8 cellular contexts compared by ENCODE assay signal in the genomic region with DNA sequence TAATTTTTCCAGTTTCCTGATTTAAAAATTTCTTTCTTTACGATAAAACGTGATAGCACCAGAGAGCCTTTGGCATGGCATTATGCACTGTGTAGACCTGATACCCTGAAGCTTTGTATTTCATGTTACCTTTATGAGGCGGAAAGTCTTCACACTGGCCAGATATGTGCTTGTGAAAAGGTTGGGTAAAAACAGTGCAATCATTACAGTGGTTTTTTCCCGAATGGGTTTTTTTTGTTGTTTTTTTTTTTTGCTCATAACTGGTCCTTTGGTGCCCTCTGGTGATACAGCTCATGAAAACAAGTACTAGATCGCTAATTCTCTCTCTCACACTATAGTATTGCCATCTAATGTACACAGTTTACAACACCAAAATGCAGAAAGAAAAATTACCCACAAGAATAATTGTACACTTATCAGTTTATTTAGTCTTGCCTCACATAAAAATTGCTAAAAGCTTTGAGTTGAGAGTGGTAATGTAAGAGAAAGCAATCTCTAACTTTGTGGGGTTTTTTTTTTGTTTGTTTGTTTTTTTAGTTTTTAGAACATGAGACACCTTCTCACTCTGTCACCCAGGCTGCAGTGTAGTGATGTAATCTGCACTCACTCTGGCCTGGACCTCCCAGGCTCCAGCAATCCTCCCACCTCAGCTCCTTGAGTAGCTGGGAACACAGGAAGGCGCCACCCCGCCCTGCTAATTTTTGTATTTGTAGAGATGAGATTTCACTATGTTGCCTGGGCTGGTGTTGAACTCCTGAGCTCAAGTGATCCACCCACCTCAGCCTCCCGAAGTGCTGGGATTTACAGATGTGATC. TPM values are rescaled to one million over a fixed set of nuclear protein-coding genes. Genes with fewer than 3 reads are reported as not detected.
DNase-seq lines count a peak whose midpoint lies in the region; ATAC-seq and TF ChIP-seq lines count a peak whose summit lies in the region.

No MANE protein-coding gene starts in this region.

- H3K27me3 Mint-ChIP-seq in activated CD8-positive, alpha-beta T cell treated with anti-CD3 and anti-CD28 coated beads, Interleukin-2, amount 10 ng/mL, durations not matched to agents 7 days and 5 days (ENCODE audit: low read depth): no peaks in the 10 kb centered on the region

- H3K4me1 Mint-ChIP-seq in activated CD8-positive, alpha-beta T cell treated with anti-CD3 and anti-CD28 coated beads, Interleukin-2, amount 10 ng/mL, durations not matched to agents 7 days and 5 days (ENCODE audit: low read depth): no peaks in the 10 kb centered on the region

- no peaks in the 10 kb centered on the region for H4K20me1 ChIP-seq in Loucy (ENCODE audit: insufficient read depth, low read length, poor library complexity, severe bottlenecking)

- H3K4me1 ChIP-seq in Loucy (ENCODE audit: insufficient read depth, low read length, poor library complexity, severe bottlenecking) (no peaks in the 10 kb centered on the region), right atrium auricular region (no peaks in the 10 kb centered on the region), skeletal muscle tissue (ENCODE audit: control insufficient read depth in 3 of 3, insufficient read depth in 3 of 3, low read length in 3 of 3) (peaks cover 0 to 2% (median 0%) of the 10 kb centered on the region in 3 donors)

- no peaks in the 10 kb centered on the region for H3K9me2 ChIP-seq in Loucy (replicated peaks; ENCODE audit: low read depth, low read length)

- DNase-seq in ELF-1 (ENCODE audit: low read depth, low spot score) (peak; percentile 47), right atrium auricular region (ENCODE audit: low spot score) (no peak), activated gamma-delta T cell (lab: John Stamatoyannopoulos, UW) (no peak)
- peak; percentile 28 for DNase-seq in activated CD8-positive, alpha-beta T cell treated with anti-CD3 and anti-CD28 coated beads, Interleukin-2, amount 10 ng/mL, durations not matched to agents 7 days and 5 days
- DNase-seq in activated CD4-positive, alpha-beta T cell treated with anti-CD3 and anti-CD28 coated beads, Interleukin-2, amount 50 U/mL, for 4 hours: no peak

- POLR2A ChIA-PET in activated CD8-positive, alpha-beta T cell treated with anti-CD3 and anti-CD28 coated beads, Interleukin-2, amount 10 ng/mL, durations not matched to agents 7 days and 5 days (lab: Charles Lee): no interaction called here

- no peaks in the 10 kb centered on the region for H3K36me3 ChIP-seq in Loucy (ENCODE audit: insufficient read depth, low read length)
- H3K36me3 ChIP-seq in right atrium auricular region: no peaks in the 10 kb centered on the region
- peaks cover 0 to 2% (median 0%) of the 10 kb centered on the region in 3 donors for H3K36me3 ChIP-seq in skeletal muscle tissue (ENCODE audit: control insufficient read depth in 3 of 3, insufficient read depth in 3 of 3, low read length in 3 of 3)

- H3K9me3 ChIP-seq in Loucy (ENCODE audit: insufficient read depth, low read depth, low read length) (peaks cover 8% of the 10 kb centered on the region; the same call in 1 of the 2 replicates), right atrium auricular region (peaks cover 4 to 20% of the 10 kb centered on the region in 2 donors), skeletal muscle tissue (ENCODE audit: control insufficient read depth in 3 of 3, low read length in 3 of 3) (peaks cover 0 to 5% (median 2%) of the 10 kb centered on the region in 3 donors)

- no peak overlapping the region for H3K4me2 ChIP-seq in Loucy (ENCODE audit: low read depth, low read length, poor library complexity, severe bottlenecking)

- H2AFZ ChIP-seq in Loucy (ENCODE audit: low read length): no peak overlapping the region

- H3F3A ChIP-seq in Loucy (ENCODE audit: low read depth): no peaks in the 10 kb centered on the region

- CTCF ChIA-PET in activated CD8-positive, alpha-beta T cell treated with anti-CD3 and anti-CD28 coated beads, Interleukin-2, amount 10 ng/mL, durations not matched to agents 7 days and 5 days (lab: Charles Lee): interaction anchor here (0.6 to 3.3 kb wide), 11 partner anchors 9 to 397 kb away, joined by 3 to 19 read pairs (median 3); no protein-coding TSS in a partner anchor

- peak; percentile 58 for ATAC-seq in GM21381 (IDR thresholded peaks at IDR 0.05; ENCODE audit: unreplicated experiment)
- peak; percentile 33 for ATAC-seq in activated CD8-positive, alpha-beta T cell treated with anti-CD3 and anti-CD28 coated beads, Interleukin-2, amount 10 ng/mL, durations not matched to agents 7 days and 5 days

- H3K9me3 Mint-ChIP-seq in activated CD8-positive, alpha-beta T cell treated with anti-CD3 and anti-CD28 coated beads, Interleukin-2, amount 10 ng/mL, durations not matched to agents 7 days and 5 days (ENCODE audit: insufficient read depth): peaks cover 11% of the 10 kb centered on the region

- H3K27ac ChIP-seq in right atrium auricular region: no peak overlapping the region
- no peak overlapping the region for H3K27ac ChIP-seq in skeletal muscle tissue (ENCODE audit: low read depth, low read length)

- peaks cover 10% of the 10 kb centered on the region for H3K36me3 Mint-ChIP-seq in activated CD8-positive, alpha-beta T cell treated with anti-CD3 and anti-CD28 coated beads, Interleukin-2, amount 10 ng/mL, durations not matched to agents 7 days and 5 days (ENCODE audit: low read depth)

- no peak overlapping the region for H3K4me3 Mint-ChIP-seq in activated CD8-positive, alpha-beta T cell treated with anti-CD3 and anti-CD28 coated beads, Interleukin-2, amount 10 ng/mL, durations not matched to agents 7 days and 5 days

- H3K27me3 ChIP-seq in Loucy (ENCODE audit: insufficient read depth, low read length, poor library complexity, severe bottlenecking): no peaks in the 10 kb centered on the region
- H3K27me3 ChIP-seq in right atrium auricular region: no peaks in the 10 kb centered on the region
- H3K27me3 ChIP-seq in skeletal muscle tissue (ENCODE audit: control insufficient read depth in 3 of 3, insufficient read depth in 3 of 3, low read length in 3 of 3): no peaks in the 10 kb centered on the region

- TF ChIP-seq CTCF in Loucy (conservative IDR thresholded peaks at IDR 0.05; ENCODE audit: low read length) (peak; percentile 79), right atrium auricular region (IDR thresholded peaks at IDR 0.05) (peak; percentile 36 to 63)

- no peaks in the 10 kb centered on the region for H3K79me2 ChIP-seq in Loucy (ENCODE audit: insufficient read depth, low read length)

- no peak overlapping the region for H3K9ac ChIP-seq in Loucy (ENCODE audit: low read depth, low read length, poor library complexity, severe bottlenecking)
- H3K9ac ChIP-seq in skeletal muscle tissue (ENCODE audit: low read depth in 1 of 3, low read length in 3 of 3): peak overlapping the region in 2 of 3 donors; percentile 40 to 59

- H3K27ac Mint-ChIP-seq in activated CD8-positive, alpha-beta T cell treated with anti-CD3 and anti-CD28 coated beads, Interleukin-2, amount 10 ng/mL, durations not matched to agents 7 days and 5 days: no peak overlapping the region

- H3K4me3 ChIP-seq in Loucy (ENCODE audit: low read length, poor library complexity, severe bottlenecking) (no peak overlapping the region), right atrium auricular region (no peak overlapping the region), skeletal muscle tissue (ENCODE audit: low read length in 3 of 3) (peak overlapping the region; percentile 11 to 68 (median 46))

RNA-seq across cellular contexts. Expression of gene SPCS3, which starts 21.3 kb away (rescaled TPM):
- total RNA-seq in activated CD8-positive, alpha-beta T cell treated with anti-CD3 and anti-CD28 coated beads, Interleukin-2, amount 10 ng/mL, durations not matched to agents 7 days and 5 days: 100 to 1,000 TPM; 178 to 200 TPM
- total RNA-seq in right atrium auricular region (10 to 100 TPM; 45.7 to 55.0 TPM), skeletal muscle tissue (47.5 TPM)

Comparison
In these comparisons a context has a peak if more than half of its experiments do, and no peak if none do; other contexts are left out.
1. DNase-seq: peak in ELF-1 (single experiment) and activated CD8-positive, alpha-beta T cell treated with anti-CD3 and anti-CD28 coated beads, Interleukin-2, amount 10 ng/mL, durations not matched to agents 7 days and 5 days (single experiment); none in right atrium auricular region (single experiment), activated gamma-delta T cell (single experiment) and activated CD4-positive, alpha-beta T cell treated with anti-CD3 and anti-CD28 coated beads, Interleukin-2, amount 50 U/mL, for 4 hours (0 of 2).
2. H3K4me3 ChIP-seq: peak in skeletal muscle tissue (3 of 3); none in Loucy (single experiment) and right atrium auricular region (0 of 2).